In the genomic region with DNA sequence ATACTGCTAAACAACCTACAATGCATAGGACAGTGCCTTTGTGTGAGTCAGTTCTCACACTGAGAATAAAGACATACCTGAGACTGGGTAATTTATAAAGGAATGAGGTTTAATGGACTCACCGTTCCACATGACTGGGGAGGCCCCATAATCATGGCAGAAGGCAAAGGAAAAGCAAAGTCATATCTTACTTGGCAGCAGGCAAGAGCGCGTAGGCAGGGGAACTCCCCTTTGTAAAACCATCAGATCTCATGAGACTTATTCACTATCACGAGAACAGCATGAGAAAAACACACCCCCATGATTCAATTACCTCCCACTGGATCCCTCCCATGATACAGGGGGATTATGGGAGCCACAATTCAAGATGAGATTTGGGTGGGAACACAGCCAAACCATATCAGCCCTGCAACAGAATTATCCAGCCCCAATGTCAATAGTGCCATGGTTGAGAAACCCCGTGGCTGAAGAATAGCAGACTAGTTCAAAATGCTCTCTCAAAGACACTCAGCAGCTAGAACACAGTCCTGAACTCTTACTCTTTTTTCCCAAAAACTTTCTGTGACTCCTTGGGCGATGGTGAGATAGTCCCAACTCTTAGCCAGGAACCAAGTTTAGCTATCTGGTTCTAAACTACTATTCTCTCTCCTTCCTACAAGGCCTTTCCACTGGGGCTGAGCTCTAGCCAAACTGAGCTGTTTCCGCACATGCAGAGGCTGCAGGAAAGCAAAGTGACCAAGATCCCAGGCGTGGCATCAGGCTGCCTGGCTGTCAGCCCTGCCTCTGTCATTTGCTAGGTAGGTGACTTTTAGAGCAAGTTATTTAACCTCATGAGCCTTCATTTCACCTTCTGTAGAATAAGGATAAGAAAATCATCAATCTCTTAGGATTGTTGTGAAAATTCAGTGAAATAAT, we compare ENCODE assay signal across 12 cellular contexts. TPM values are rescaled to one million over a fixed set of nuclear protein-coding genes. Genes with fewer than 3 reads are reported as not detected.
A peak's percentile ranks its signal among the peaks of the same experiment; 100 is the strongest.
DNase-seq lines count a peak whose midpoint lies in the region; ATAC-seq and TF ChIP-seq lines count a peak whose summit lies in the region.
"Had no signal": no experiment of that assay in that cellular context is flagged by ENCODE, and none has a peak within 500 bp of the region (broad histone marks: within the 10 kb centered on the region; RNA-seq: fewer than 3 reads in every experiment).

No MANE protein-coding gene starts in this region.

- no peak overlapping the region for H3K9ac ChIP-seq in GM23248

- no peaks in the 10 kb centered on the region for H3K9me2 ChIP-seq in GM23248 (ENCODE audit: insufficient read depth)

- H4K20me1 ChIP-seq in GM23248 (ENCODE audit: insufficient read depth) = no peaks in the 10 kb centered on the region

- H3K36me3 ChIP-seq in esophagus squamous epithelium (peaks cover 3 to 43% (median 21%) of the 10 kb centered on the region in 3 donors), GM23248 (ENCODE audit: low read depth) (no peaks in the 10 kb centered on the region), uterus (no peaks in the 10 kb centered on the region)

- peaks cover 17 to 76% (median 34%) of the 10 kb centered on the region in 3 donors for H3K4me1 ChIP-seq in esophagus squamous epithelium
- no peaks in the 10 kb centered on the region for H3K4me1 ChIP-seq in GM23248 (ENCODE audit: insufficient read depth)
- no peaks in the 10 kb centered on the region for H3K4me1 ChIP-seq in uterus

- no peaks in the 10 kb centered on the region for H3K79me2 ChIP-seq in GM23248 (ENCODE audit: insufficient read depth)

- no peaks in the 10 kb centered on the region for H3F3A ChIP-seq in GM23248 (ENCODE audit: insufficient read depth)

- 26 to 51% methylated on average over 7 to 8 of the region's 8 CpGs for WGBS in esophagus squamous epithelium, 2 donors
- 45 to 48% methylated on average over 8 of the region's 8 CpGs for WGBS in GM23248 (ENCODE audit: low coverage in 1 of 2, low lambda C conversion rate in 2 of 2, missing lambda C conversion rate in 2 of 2), 2 experiments

- H3K4me3 ChIP-seq in esophagus squamous epithelium (no peak overlapping the region), GM23248 (no peak overlapping the region), uterus (no peak overlapping the region)

- H3K27ac ChIP-seq in esophagus squamous epithelium (peak overlapping the region; percentile 72 to 90 (median 86)), GM23248 (no peak overlapping the region), uterus (no peak overlapping the region)

- in situ Hi-C loops in GM23248 (cut with MboI) = no loop called here

- TF ChIP-seq POLR2A in esophagus squamous epithelium (IDR thresholded peaks at IDR 0.05) (no peak), uterus (IDR thresholded peaks at IDR 0.05) (no peak)

- no peak for TF ChIP-seq CTCF in esophagus squamous epithelium (IDR thresholded peaks at IDR 0.05)
- no peak for TF ChIP-seq CTCF in uterus (IDR thresholded peaks at IDR 0.05)

- DNase-seq in activated naive CD4-positive, alpha-beta T cell treated with Interleukin-2 at 50 U/mL for 16 hours = peak; percentile 17
- no peak for DNase-seq in activated naive CD4-positive, alpha-beta T cell treated with anti-CD3 and anti-CD28 coated beads, Interleukin-2, amount 50 U/mL, for 16 hours
- DNase-seq in esophagus squamous epithelium (lab: John Stamatoyannopoulos, UW) (no peak), GM23248 (no peak), uterus (no peak)
- DNase-seq in stimulated activated naive CD8-positive, alpha-beta T cell treated with anti-CD3 and anti-CD28 coated beads, Interleukin-15, Interleukin-2, amounts not matched to agents 100 U/mL and 50 U/mL, for 24 hours = peak; percentile 27
- DNase-seq: activated CD8-positive, alpha-beta memory T cell treated with anti-CD3 and anti-CD28 coated beads, Interleukin-2, amount 50 U/mL, for 48 hours; AML-193; MM.1S had no signal

- intact Hi-C loops in esophagus squamous epithelium (cut with DNase I) (no loop called here), uterus (cut with DNase I; ENCODE audit: low total_unique reads) (no loop called here)

- no peaks in the 10 kb centered on the region for H3K9me3 ChIP-seq in esophagus squamous epithelium
- no peaks in the 10 kb centered on the region for H3K9me3 ChIP-seq in GM23248 (ENCODE audit: low read depth)
- H3K9me3 ChIP-seq in uterus = no peaks in the 10 kb centered on the region

- H3K4me2 ChIP-seq in GM23248 (ENCODE audit: unreplicated experiment) = no peak overlapping the region

- no peaks in the 10 kb centered on the region for H3K27me3 ChIP-seq in esophagus squamous epithelium
- H3K27me3 ChIP-seq in GM23248 (replicated peaks; ENCODE audit: insufficient read depth) = no peaks in the 10 kb centered on the region; the same call in 1 of the 2 replicates
- H3K27me3 ChIP-seq in uterus = no peaks in the 10 kb centered on the region

- H2AFZ ChIP-seq in GM23248 = no peak overlapping the region

- ATAC-seq in HG03442 (IDR thresholded peaks at IDR 0.05; ENCODE audit: unreplicated experiment) (peak; percentile 73), HG03457 (IDR thresholded peaks at IDR 0.05; ENCODE audit: unreplicated experiment) (no peak)
- ATAC-seq in stimulated activated naive CD8-positive, alpha-beta T cell treated with anti-CD3 and anti-CD28 coated beads, Interleukin-15, Interleukin-2, amounts not matched to agents 100 U/mL and 50 U/mL, for 24 hours = peak; percentile 73
- ATAC-seq: Panc1 had no signal

RNA-seq across cellular contexts. Expression of gene FAT2, which starts 21.7 kb away (rescaled TPM):
- total RNA-seq in esophagus squamous epithelium (100 to 1,000 TPM in 1 of 4 donors, 10 to 100 TPM in 3; 86.5 to 117 (median 99.0) TPM), uterus (1 to 10 TPM in 1 of 4 donors, under 1 TPM in 1, not detected in 2; 0.12 to 9.1 TPM)
- not detected in 2 replicates for total RNA-seq in GM23248 (2014; rRNA removed; shearing (Covaris generic))
- not detected in 2 replicates for polyA plus RNA-seq in GM23248 (2016; fragmentation: Nextera tagmentation; extraction: Ambion mirVana)

Comparison
In these comparisons a context has a peak if more than half of its experiments do, and no peak if none do; other contexts are left out.
1. DNase-seq: peak in activated naive CD4-positive, alpha-beta T cell treated with Interleukin-2 at 50 U/mL for 16 hours (single experiment) and stimulated activated naive CD8-positive, alpha-beta T cell treated with anti-CD3 and anti-CD28 coated beads, Interleukin-15, Interleukin-2, amounts not matched to agents 100 U/mL and 50 U/mL, for 24 hours (single experiment); none in activated naive CD4-positive, alpha-beta T cell treated with anti-CD3 and anti-CD28 coated beads, Interleukin-2, amount 50 U/mL, for 16 hours (single experiment), esophagus squamous epithelium (single experiment), GM23248 (single experiment) and uterus (0 of 2).
2. H3K27ac ChIP-seq: peak in esophagus squamous epithelium (4 of 4); none in GM23248 (single experiment) and uterus (0 of 2).
3. RNA of gene FAT2, which starts 21.7 kb away (total RNA-seq): 86.5 to 117 TPM in esophagus squamous epithelium; 0.12 to 9.1 TPM in uterus and not detected in GM23248; every median in the first group is over 4 times any median in the second.